Comparison of ENCODE assay signal across 8 cellular contexts in genomic region chr3:141561426-141562034, GRCh38.
DNase-seq lines count a peak whose midpoint lies in the region; ATAC-seq, FAIRE-seq and TF ChIP-seq lines count a peak whose summit lies in the region.

No MANE protein-coding gene starts in this region.

- no peak overlapping the region for H3K4me3 Mint-ChIP-seq in T-helper 17 cell
- H3K4me3 Mint-ChIP-seq in natural killer cell, result no peak overlapping the region

- H3K4me2 ChIP-seq in endothelial cell of umbilical vein (ENCODE audit: insufficient read depth, low read length), result no peak overlapping the region

- H3K9ac ChIP-seq in endothelial cell of umbilical vein (replicated peaks; ENCODE audit: extremely low read depth, insufficient read depth, low read length), result no peak overlapping the region

- peaks cover 15% of the 10 kb centered on the region for H3K4me1 ChIP-seq in endothelial cell of umbilical vein (ENCODE audit: control insufficient read depth, extremely low read depth, insufficient read depth, low read length)

- H3K27ac Mint-ChIP-seq in T-helper 17 cell (peak overlapping the region; percentile 60), natural killer cell (peak overlapping the region; percentile 39 to 79)

- peak; percentile 66 for ATAC-seq in T-helper 17 cell
- ATAC-seq in natural killer cell, result peak; percentile 73 to 85 (median 77)
- no peak for ATAC-seq in HG03442 (IDR thresholded peaks at IDR 0.05; ENCODE audit: unreplicated experiment)
- ATAC-seq in GM19035 (IDR thresholded peaks at IDR 0.05; ENCODE audit: unreplicated experiment), result no peak

- H3K27me3 Mint-ChIP-seq in T-helper 17 cell (no peaks in the 10 kb centered on the region), natural killer cell (ENCODE audit: low read depth in 2 of 2) (no peaks in the 10 kb centered on the region)

- H4K20me1 ChIP-seq in endothelial cell of umbilical vein (replicated peaks; ENCODE audit: control insufficient read depth, extremely low read depth, insufficient read depth, low read length), result no peaks in the 10 kb centered on the region

- CTCF ChIA-PET in endothelial cell of umbilical vein (lab: Charles Lee), result interaction anchor here (0.6 to 5.4 kb wide), 41 partner anchors 9 to 718 kb away, joined by 3 to 222 read pairs (median 5); partner anchors contain the start of gene RASA2

- no peaks in the 10 kb centered on the region for H3K27me3 ChIP-seq in endothelial cell of umbilical vein (ENCODE audit: control insufficient read depth in 2 of 2, insufficient read depth in 2 of 2, low read length in 2 of 2)

- POLR2A ChIA-PET in endothelial cell of umbilical vein (lab: Charles Lee), result no interaction called here

- peaks cover 4 to 12% of the 10 kb centered on the region in 2 experiments for H3K36me3 ChIP-seq in endothelial cell of umbilical vein (ENCODE audit: control insufficient read depth in 2 of 2, extremely low read depth in 1 of 2, insufficient read depth in 2 of 2, low read length in 2 of 2)

- intact Hi-C loops in endothelial cell of umbilical vein (cut with micrococcal nuclease), result loop anchor here (1.0 to 2.0 kb wide), 5 partner anchors 87 to 258 kb away; no protein-coding TSS in a partner anchor
- intact Hi-C loops in natural killer cell (cut with micrococcal nuclease), result loop anchor here (1.0 to 5.0 kb wide), 4 partner anchors 87 to 251 kb away; no protein-coding TSS in a partner anchor

- no peak overlapping the region for H3K4me3 ChIP-seq in endothelial cell of umbilical vein (replicated peaks in 1 of 3; ENCODE audit: insufficient read depth in 1 of 3, low read depth in 1 of 3, low read length in 3 of 3)

- H2AFZ ChIP-seq in endothelial cell of umbilical vein (ENCODE audit: low read depth, low read length), result no peak overlapping the region

- H3K9me3 ChIP-seq in T-helper 17 cell (ENCODE audit: control insufficient read depth, low read length, poor library complexity, severe bottlenecking) (no peaks in the 10 kb centered on the region), endothelial cell of umbilical vein (replicated peaks; ENCODE audit: control insufficient read depth, insufficient read depth, low read length) (no peaks in the 10 kb centered on the region)

- H3K9me3 Mint-ChIP-seq in natural killer cell, result no peaks in the 10 kb centered on the region

- H3K36me3 Mint-ChIP-seq in T-helper 17 cell (ENCODE audit: low read depth) (peaks cover 3% of the 10 kb centered on the region), natural killer cell (peaks cover 8% of the 10 kb centered on the region)

- H3K27ac ChIP-seq in endothelial cell of umbilical vein (ENCODE audit: insufficient read depth, low read depth, low read length), result no peak overlapping the region

- no peak for TF ChIP-seq POLR2A in endothelial cell of umbilical vein (IDR thresholded peaks at IDR 0.05; ENCODE audit: low read depth, low read length)

- DNase-seq in stimulated activated naive CD4-positive, alpha-beta T cell (lab: John Stamatoyannopoulos, UW), result peak in 5 of 6 experiments; percentile 17 to 80 (median 49)
- DNase-seq in stimulated activated naive CD4-positive, alpha-beta T cell treated with Interleukin-2 at 50 U/mL for 16 hours (lab: John Stamatoyannopoulos, UW), result no peak
- DNase-seq in NCI-H1105 (lab: John Stamatoyannopoulos, UW), result peak; percentile 41
- DNase-seq in T-helper 17 cell, result peak in 1 of 3 donors; percentile 35
- DNase-seq in endothelial cell of umbilical vein (ENCODE audit: low read depth, low spot score), result peak; percentile 85
- no peak for DNase-seq in natural killer cell

- FAIRE-seq in endothelial cell of umbilical vein (lab: Jason Lieb, UNC), result peak; percentile 37

- H3K4me1 Mint-ChIP-seq in T-helper 17 cell (peaks cover 15% of the 10 kb centered on the region), natural killer cell (peaks cover 19% of the 10 kb centered on the region in 2 donors)

- dilution Hi-C loops in endothelial cell of umbilical vein (cut with MboI; ENCODE audit: extremely low pct_ligation_motif_present, low sequenced_read_pairs), result no loop called here

- peak; percentile 72 to 75 for TF ChIP-seq CTCF in endothelial cell of umbilical vein (IDR thresholded peaks at IDR 0.05; ENCODE audit: extremely low read depth in 1 of 2, insufficient read depth in 1 of 2, low read depth in 1 of 2, low read length in 2 of 2)
- TF ChIP-seq CTCF in natural killer cell (IDR thresholded peaks at IDR 0.05), result peak; percentile 100

- H3K9me1 ChIP-seq in endothelial cell of umbilical vein (replicated peaks; ENCODE audit: control insufficient read depth, extremely low read depth, insufficient read depth, low read length), result no peaks in the 10 kb centered on the region

- peaks cover 47% of the 10 kb centered on the region for H3K79me2 ChIP-seq in endothelial cell of umbilical vein (ENCODE audit: control insufficient read depth, insufficient read depth, low read length)

- no TSS peak for BruUV-seq in endothelial cell of umbilical vein (replicated peaks; lab: Mats Ljungman, UMichigan)

TF ChIP-seq in endothelial cell of umbilical vein, 7 proteins besides CTCF, POLR2A, EP300 and RAD21:
- TF ChIP-seq MAX (IDR thresholded peaks at IDR 0.05; ENCODE audit: insufficient read depth, insufficient read length) (no peak), EZH2 (IDR thresholded peaks at IDR 0.05; ENCODE audit: borderline replicate concordance, low read depth, low read length, severe bottlenecking) (no peak), FOS (IDR thresholded peaks at IDR 0.05; ENCODE audit: borderline replicate concordance, insufficient read depth, low read length) (no peak), GATA2 (IDR thresholded peaks at IDR 0.05; ENCODE audit: insufficient read depth, insufficient read length, low read depth, low read length) (no peak), JUN (IDR thresholded peaks at IDR 0.05; ENCODE audit: borderline replicate concordance, insufficient read depth, insufficient read length, low read depth) (no peak), MYC (IDR thresholded peaks at IDR 0.05; ENCODE audit: low read depth, low read length) (no peak), POLR2AphosphoS5 (IDR thresholded peaks at IDR 0.05; ENCODE audit: insufficient read depth, low read depth, low read length) (no peak)

Comparison
In these comparisons a context has a peak if more than half of its experiments do, and no peak if none do; other contexts are left out.
1. DNase-seq: peak in stimulated activated naive CD4-positive, alpha-beta T cell (5 of 6), NCI-H1105 (single experiment) and endothelial cell of umbilical vein (single experiment); none in stimulated activated naive CD4-positive, alpha-beta T cell treated with Interleukin-2 at 50 U/mL for 16 hours (single experiment) and natural killer cell (single experiment).
2. ATAC-seq: peak in T-helper 17 cell (single experiment) and natural killer cell (3 of 3); none in HG03442 (single experiment) and GM19035 (single experiment).